18 cellular contexts compared by ENCODE assay signal in genomic region chr12:1056390-1056789, GRCh38.
"Had no signal": no experiment of that assay in that cellular context is flagged by ENCODE, and none has a peak within 500 bp of the region (broad histone marks: within the 10 kb centered on the region; RNA-seq: fewer than 3 reads in every experiment).

No MANE protein-coding gene starts in this region.

- H3K27ac ChIP-seq: cardiac muscle cell, left ventricle myocardium inferior, right lobe of liver, uterus had no signal

- H3K36me3 ChIP-seq: cardiac muscle cell, right lobe of liver, uterus had no signal

- H3K4me1 ChIP-seq: uterus had no signal

- H3K4me3 ChIP-seq: cardiac muscle cell, left ventricle myocardium inferior, mucosa of descending colon, right lobe of liver, tibial nerve, uterus had no signal

- H3K9me3 ChIP-seq: right lobe of liver had no signal

- H3K27me3 ChIP-seq: cardiac muscle cell, right lobe of liver, tibial nerve, uterus had no signal

- DNase-seq: activated CD4-positive, alpha-beta T cell treated with anti-CD3 and anti-CD28 coated beads for 48 hours; activated CD4-positive, CD25-positive, alpha-beta regulatory T cell; activated CD8-positive, alpha-beta T cell treated with anti-CD3 and anti-CD28 coated beads for 36 hours; activated naive CD4-positive, alpha-beta T cell treated with Interleukin-2 at 50 U/mL for 16 hours; activated naive CD8-positive, alpha-beta T cell treated with anti-CD3 and anti-CD28 coated beads, Interleukin-2, amount 10 ng/mL, durations not matched to agents 7 days and 5 days; activated T-cell treated with anti-CD3 and anti-CD28 coated beads, Interleukin-2, amount 50 U/mL, for 1 hour; amygdala; effector memory CD8-positive, alpha-beta T cell; left ventricle myocardium inferior; mucosa of descending colon; naive B cell; right lobe of liver; small intestine; stimulated activated CD4-positive, alpha-beta T cell treated with anti-CD3 and anti-CD28 coated beads, Interleukin-15, amount 100 ng/mL, for 24 hours; stimulated activated CD4-positive, alpha-beta T cell treated with anti-CD3 and anti-CD28 coated beads, Interleukin-2, amount 100 ng/mL, for 48 hours; uterus had no signal
